ENCODE assay signal across 23 cellular contexts in the genomic region with DNA sequence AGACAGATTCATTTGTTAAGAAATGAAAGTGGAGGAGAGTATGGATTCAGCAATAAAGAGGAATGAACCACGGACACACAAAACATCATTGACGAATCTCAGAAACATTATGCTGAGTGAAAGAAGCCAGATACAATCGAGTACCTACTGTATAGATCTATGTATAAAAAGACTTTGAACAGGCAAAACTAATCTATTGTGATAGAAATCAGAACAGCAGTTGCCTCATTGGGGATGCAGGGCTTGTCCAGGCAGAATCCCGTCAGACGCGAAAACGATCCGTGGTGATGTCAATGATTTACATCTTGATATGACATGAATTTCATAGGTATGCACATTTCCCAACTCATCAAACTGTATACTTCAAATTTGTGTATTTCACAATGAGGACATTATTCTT.
DNase-seq lines count a peak whose midpoint lies in the region; ATAC-seq, FAIRE-seq and TF ChIP-seq lines count a peak whose summit lies in the region.
"Had no signal": no experiment of that assay in that cellular context is flagged by ENCODE, and none has a peak within 500 bp of the region (broad histone marks: within the 10 kb centered on the region; RNA-seq: fewer than 3 reads in every experiment).

No MANE protein-coding gene starts in this region.

- TF ChIP-seq POLR2A in H54 (IDR thresholded peaks at IDR 0.05; ENCODE audit: low read depth, low read length) = no peak

- H3K9me3 ChIP-seq in RWPE2 (ENCODE audit: severe bottlenecking) (no peaks in the 10 kb centered on the region), keratinocyte (ENCODE audit: control insufficient read depth, low read depth, low read length) (no peaks in the 10 kb centered on the region)
- H3K9me3 ChIP-seq: A549; BE2C; BLaER1 treated with 17β-estradiol and CSF1 and Interleukin-3, amounts not matched to agents 10 nM and 100 nM had no signal

- DNase-seq in HTR-8/SVneo (ENCODE audit: insufficient read length, low spot score) = no peak
- no peak for DNase-seq in RWPE2 (ENCODE audit: low spot score)
- DNase-seq in keratinocyte (ENCODE audit: low read depth, low spot score) = no peak
- DNase-seq in GM19240 (ENCODE audit: insufficient read length, low spot score) = no peak
- no peak for DNase-seq in H54 (ENCODE audit: insufficient read length, low spot score)
- DNase-seq in inferior parietal cortex (ENCODE audit: extremely low spot score) = no peak
- DNase-seq: 8988T; ACHN; AML-193; BE2C; CD4-positive, alpha-beta T cell; CD8-positive, alpha-beta memory T cell; DMS 273 treated with DMSO at 0.1 percent for 48 hours; DMS79; EL; GDM1; GOT3; H7; HCEC 1CT had no signal

- peak; percentile 36; the same call in 1 of the 3 replicates for ATAC-seq in RWPE2 (ENCODE audit: low read depth)
- ATAC-seq: A549, GM12878 had no signal

- no peaks in the 10 kb centered on the region for H3K9me1 ChIP-seq in keratinocyte (ENCODE audit: control insufficient read depth, extremely low read depth, insufficient read depth, low read length)

- H2AFZ ChIP-seq in keratinocyte (ENCODE audit: control insufficient read depth, low read length) = peak overlapping the region; percentile 79

- H3K4me3 ChIP-seq in RWPE2 (ENCODE audit: severe bottlenecking) = no peak overlapping the region
- no peak overlapping the region for H3K4me3 ChIP-seq in keratinocyte (ENCODE audit: control insufficient read depth in 2 of 3, extremely low read depth in 1 of 3, insufficient read depth in 2 of 3, low read depth in 1 of 3, low read length in 3 of 3)
- H3K4me3 ChIP-seq: A549; BLaER1 treated with 17β-estradiol and CSF1 and Interleukin-3, amounts not matched to agents 10 nM and 100 nM; GM12878 had no signal

- H3K27me3 ChIP-seq in RWPE2 (ENCODE audit: insufficient read depth, poor library complexity, severe bottlenecking) = peaks cover 4% of the 10 kb centered on the region
- H3K27me3 ChIP-seq in keratinocyte (ENCODE audit: control insufficient read depth, extremely low read depth, insufficient read depth, low read length) = no peaks in the 10 kb centered on the region
- H3K27me3 ChIP-seq: BE2C; BLaER1 treated with 17β-estradiol and CSF1 and Interleukin-3, amounts not matched to agents 10 nM and 100 nM had no signal

- H3K36me3 ChIP-seq in RWPE2 (ENCODE audit: low read depth) (no peaks in the 10 kb centered on the region), keratinocyte (ENCODE audit: control insufficient read depth in 2 of 2, extremely low read depth in 1 of 2, insufficient read depth in 2 of 2, low read length in 2 of 2) (no peaks in the 10 kb centered on the region)
- H3K36me3 ChIP-seq: BE2C; BLaER1 treated with 17β-estradiol and CSF1 and Interleukin-3, amounts not matched to agents 10 nM and 100 nM had no signal

- H3K4me1 ChIP-seq in RWPE2 (ENCODE audit: insufficient read depth, poor library complexity, severe bottlenecking) = no peaks in the 10 kb centered on the region
- H3K4me1 ChIP-seq in keratinocyte (ENCODE audit: control insufficient read depth, extremely low read depth, insufficient read depth, low read length) = no peaks in the 10 kb centered on the region
- H3K4me1 ChIP-seq: A549; BE2C; BLaER1 treated with 17β-estradiol and CSF1 and Interleukin-3, amounts not matched to agents 10 nM and 100 nM had no signal

- dilution Hi-C loops in keratinocyte (cut with MboI; ENCODE audit: extremely low pct_ligation_motif_present, low sequenced_read_pairs) = no loop called here

- no peaks in the 10 kb centered on the region for H4K20me1 ChIP-seq in keratinocyte (ENCODE audit: control insufficient read depth, extremely low read depth, insufficient read depth, low read length)
- H4K20me1 ChIP-seq: BLaER1 treated with 17β-estradiol and CSF1 and Interleukin-3, amounts not matched to agents 10 nM and 100 nM had no signal

- no peaks in the 10 kb centered on the region for H3K79me2 ChIP-seq in keratinocyte (ENCODE audit: control insufficient read depth, insufficient read depth, low read length)

- no peak for TF ChIP-seq CTCF in RWPE2 (IDR thresholded peaks at IDR 0.05; ENCODE audit: poor library complexity, severe bottlenecking)
- TF ChIP-seq CTCF in keratinocyte (optimal IDR thresholded peaks at IDR 0.05 in 1 of 3, IDR thresholded peaks at IDR 0.05 in 1 of 3, conservative IDR thresholded peaks at IDR 0.05 in 1 of 3; ENCODE audit: extremely low read depth in 1 of 3, insufficient read depth in 2 of 3, low read length in 3 of 3) = no peak

- H3K27ac ChIP-seq in RWPE2 (ENCODE audit: poor library complexity, severe bottlenecking) = no peak overlapping the region
- H3K27ac ChIP-seq in keratinocyte (ENCODE audit: control insufficient read depth, insufficient read depth, low read length) = no peak overlapping the region
- H3K27ac ChIP-seq: A549; BLaER1 treated with 17β-estradiol and CSF1 and Interleukin-3, amounts not matched to agents 10 nM and 100 nM had no signal

- peak overlapping the region; percentile 28 for H3K4me2 ChIP-seq in keratinocyte (ENCODE audit: control insufficient read depth, extremely low read depth, insufficient read depth, low read depth, low read length)
- H3K4me2 ChIP-seq: A549; BLaER1 treated with 17β-estradiol and CSF1 and Interleukin-3, amounts not matched to agents 10 nM and 100 nM had no signal

- peak; percentile 91 for FAIRE-seq in HTR-8/SVneo (lab: Jason Lieb, UNC)
- no peak for FAIRE-seq in keratinocyte (lab: Jason Lieb, UNC)
- no peak for FAIRE-seq in H54 (lab: Jason Lieb, UNC)
- FAIRE-seq: A549, D721Med, GM12878 had no signal

- no peak overlapping the region for H3K9ac ChIP-seq in keratinocyte (ENCODE audit: control insufficient read depth, extremely low read depth, insufficient read depth, low read length)
- H3K9ac ChIP-seq: BLaER1 treated with 17β-estradiol and CSF1 and Interleukin-3, amounts not matched to agents 10 nM and 100 nM had no signal
